Comparison of ENCODE assay signal across 8 cellular contexts in the genomic region with DNA sequence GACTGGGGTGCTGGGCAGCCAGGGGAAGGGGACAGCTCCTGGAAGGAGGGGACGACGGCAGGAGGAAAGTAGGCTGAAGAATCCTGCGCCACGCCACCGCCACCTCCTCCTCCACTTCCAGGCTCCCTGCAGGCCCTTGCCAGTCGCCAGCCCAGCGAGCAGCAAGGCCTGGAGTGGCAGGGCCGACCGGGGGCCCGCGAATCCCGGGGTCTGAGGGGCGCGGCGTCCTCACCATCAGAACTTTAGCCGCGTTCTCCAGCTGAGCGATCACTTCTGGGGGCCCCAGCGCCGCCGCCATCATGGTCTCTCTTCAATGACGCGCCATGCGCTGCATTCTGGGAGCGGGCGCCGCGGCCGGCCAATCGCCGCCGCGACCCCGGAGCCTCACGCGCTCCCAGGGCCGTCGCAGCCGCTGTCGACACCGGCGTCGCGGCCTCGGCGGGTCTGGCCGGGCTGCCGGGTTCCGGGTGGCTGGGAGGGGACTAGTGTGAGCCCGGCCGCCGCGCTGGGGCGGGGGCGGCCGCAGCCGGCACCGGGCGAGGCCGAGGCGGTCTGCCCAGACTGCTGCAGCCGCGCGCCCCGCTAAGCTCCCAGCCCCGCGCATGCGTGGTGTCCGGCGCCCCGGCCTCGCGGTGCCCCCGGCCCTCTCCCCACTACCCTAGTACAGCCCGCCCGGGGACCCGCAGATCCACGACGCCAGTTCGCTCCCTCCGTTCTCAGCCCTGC. TPM values are rescaled to one million over a fixed set of nuclear protein-coding genes. Genes with fewer than 3 reads are reported as not detected.
DNase-seq lines count a peak whose midpoint lies in the region; ATAC-seq, FAIRE-seq and TF ChIP-seq lines count a peak whose summit lies in the region.

TSS of gene XPO4 (minus strand) at position 309 of the 726 bp plus-strand sequence. CDS start at position 301, 8 bp downstream.

- TF ChIP-seq CTCF in fibroblast of lung (conservative IDR thresholded peaks at IDR 0.05 in 1 of 2, IDR thresholded peaks at IDR 0.05 in 1 of 2; ENCODE audit: low read depth in 1 of 2, low read length in 2 of 2) (no peak), natural killer cell (IDR thresholded peaks at IDR 0.05) (no peak)

- H3K4me2 ChIP-seq in fibroblast of lung (ENCODE audit: extremely low read depth, insufficient read depth, low read length) = peak within 1 kb of the TSS; percentile 99

- H3K4me3 Mint-ChIP-seq in activated T-helper 1 cell treated with anti-CD3 and anti-CD28 coated beads, Interleukin-12 subunit alpha, Interleukin-12 subunit beta, Interleukin-2, Interleukin-4 antibody, amounts not matched to agents 30 ng/mL and 10 ng/mL and 1 ng/mL, durations not matched to agents 14 hours and 24 hours and 36 hours = peak within 1 kb of the TSS; percentile 99
- H3K4me3 Mint-ChIP-seq in natural killer cell = peak within 1 kb of the TSS; percentile 92

- peak; percentile 91 for ATAC-seq in GM21381 (IDR thresholded peaks at IDR 0.05; ENCODE audit: unreplicated experiment)
- ATAC-seq in natural killer cell = peak; percentile 94

- H3K27ac ChIP-seq in HUES48 (ENCODE audit: low read depth, low read length) (peak within 1 kb of the TSS; percentile 95), fibroblast of lung (ENCODE audit: insufficient read depth, low read length) (peak within 1 kb of the TSS; percentile 95)

- H2AFZ ChIP-seq in fibroblast of lung (ENCODE audit: low read length) = peak within 1 kb of the TSS; percentile 92

- H3K4me1 Mint-ChIP-seq in activated T-helper 1 cell treated with anti-CD3 and anti-CD28 coated beads, Interleukin-12 subunit alpha, Interleukin-12 subunit beta, Interleukin-2, Interleukin-4 antibody, amounts not matched to agents 30 ng/mL and 10 ng/mL and 1 ng/mL, durations not matched to agents 14 hours and 24 hours and 36 hours (ENCODE audit: low read depth) = peaks cover 32% of the 10 kb centered on the region
- H3K4me1 Mint-ChIP-seq in natural killer cell = peaks cover 18 to 22% of the 10 kb centered on the region in 2 donors

- peak within 1 kb of the TSS; percentile 94 for H3K4me3 ChIP-seq in HUES48 (ENCODE audit: low read depth, low read length)
- peak within 1 kb of the TSS; percentile 94 to 98 (median 97) for H3K4me3 ChIP-seq in fibroblast of lung (replicated peaks in 1 of 4; ENCODE audit: control extremely low read depth in 1 of 4, insufficient read depth in 1 of 4, low read depth in 3 of 4, low read length in 4 of 4)

- no peak for FAIRE-seq in RCC 7860 (lab: Jason Lieb, UNC)

- H3K27ac Mint-ChIP-seq in activated T-helper 1 cell treated with anti-CD3 and anti-CD28 coated beads, Interleukin-12 subunit alpha, Interleukin-12 subunit beta, Interleukin-2, Interleukin-4 antibody, amounts not matched to agents 30 ng/mL and 10 ng/mL and 1 ng/mL, durations not matched to agents 14 hours and 24 hours and 36 hours = peak within 1 kb of the TSS; percentile 94
- peak within 1 kb of the TSS; percentile 84 to 97 for H3K27ac Mint-ChIP-seq in natural killer cell

- H3K27me3 Mint-ChIP-seq in activated T-helper 1 cell treated with anti-CD3 and anti-CD28 coated beads, Interleukin-12 subunit alpha, Interleukin-12 subunit beta, Interleukin-2, Interleukin-4 antibody, amounts not matched to agents 30 ng/mL and 10 ng/mL and 1 ng/mL, durations not matched to agents 14 hours and 24 hours and 36 hours (ENCODE audit: insufficient read depth) = peaks cover 6% of the 10 kb centered on the region
- H3K27me3 Mint-ChIP-seq in natural killer cell (ENCODE audit: low read depth in 2 of 2) = peaks cover 0 to 3% of the 10 kb centered on the region in 2 donors

- H3K4me1 ChIP-seq in HUES48 (ENCODE audit: control insufficient read depth, insufficient read depth, low read length) (peaks cover 8% of the 10 kb centered on the region; the same call in 1 of the 2 replicates), fibroblast of lung (ENCODE audit: control insufficient read depth, extremely low read depth, insufficient read depth, low read length) (peaks cover 2% of the 10 kb centered on the region)

- peak within 1 kb of the TSS; percentile 94 for H3K9ac ChIP-seq in HUES48 (ENCODE audit: low read depth, low read length)
- H3K9ac ChIP-seq in fibroblast of lung (ENCODE audit: insufficient read depth, low read length) = peak within 1 kb of the TSS; percentile 96

- DNase-seq in DMS114 treated with DMSO at 0.1 percent for 48 hours (lab: John Stamatoyannopoulos, UW; ENCODE audit: unreplicated experiment) (peak; percentile 22), RCC 7860 (ENCODE audit: low spot score) (peak; percentile 38), fibroblast of lung (ENCODE audit: low read depth in 2 of 2) (peak; percentile 74 to 75), natural killer cell (peak; percentile 78)
- peak; percentile 80 for DNase-seq in activated T-helper 1 cell treated with anti-CD3 and anti-CD28 coated beads, Interleukin-12 subunit alpha, Interleukin-12 subunit beta, Interleukin-2, Interleukin-4 antibody, amounts not matched to agents 30 ng/mL and 10 ng/mL and 1 ng/mL, durations not matched to agents 14 hours and 24 hours and 36 hours (ENCODE audit: low spot score)
- peak; percentile 71 for DNase-seq in stimulated activated naive CD4-positive, alpha-beta T cell treated with Interleukin-2 at 50 U/mL for 16 hours (lab: John Stamatoyannopoulos, UW)

- H3K27me3 ChIP-seq in HUES48 (ENCODE audit: control insufficient read depth, insufficient read depth, low read length) = no peaks in the 10 kb centered on the region
- H3K27me3 ChIP-seq in fibroblast of lung (ENCODE audit: control insufficient read depth, insufficient read depth, low read length) = no peaks in the 10 kb centered on the region

- peaks cover 20% of the 10 kb centered on the region for H3K36me3 Mint-ChIP-seq in activated T-helper 1 cell treated with anti-CD3 and anti-CD28 coated beads, Interleukin-12 subunit alpha, Interleukin-12 subunit beta, Interleukin-2, Interleukin-4 antibody, amounts not matched to agents 30 ng/mL and 10 ng/mL and 1 ng/mL, durations not matched to agents 14 hours and 24 hours and 36 hours (ENCODE audit: low read depth)
- H3K36me3 Mint-ChIP-seq in natural killer cell = no peaks in the 10 kb centered on the region

- H3K9me3 Mint-ChIP-seq in activated T-helper 1 cell treated with anti-CD3 and anti-CD28 coated beads, Interleukin-12 subunit alpha, Interleukin-12 subunit beta, Interleukin-2, Interleukin-4 antibody, amounts not matched to agents 30 ng/mL and 10 ng/mL and 1 ng/mL, durations not matched to agents 14 hours and 24 hours and 36 hours = no peaks in the 10 kb centered on the region
- no peaks in the 10 kb centered on the region for H3K9me3 Mint-ChIP-seq in natural killer cell

- no peaks in the 10 kb centered on the region for H4K20me1 ChIP-seq in fibroblast of lung (ENCODE audit: control insufficient read depth, extremely low read depth, insufficient read depth, low read length)

- H3K36me3 ChIP-seq in HUES48 (ENCODE audit: control insufficient read depth, insufficient read depth, low read length) (peaks cover 19% of the 10 kb centered on the region), fibroblast of lung (ENCODE audit: control insufficient read depth, insufficient read depth, low read length) (no peaks in the 10 kb centered on the region)

- no peaks in the 10 kb centered on the region for H3K9me3 ChIP-seq in HUES48 (ENCODE audit: control insufficient read depth, insufficient read depth, low read length)
- H3K9me3 ChIP-seq in fibroblast of lung (ENCODE audit: control insufficient read depth, insufficient read depth, low read depth, low read length) = no peaks in the 10 kb centered on the region

- intact Hi-C loops in activated T-helper 1 cell treated with anti-CD3 and anti-CD28 coated beads, Interleukin-12 subunit alpha, Interleukin-12 subunit beta, Interleukin-2, Interleukin-4 antibody, amounts not matched to agents 30 ng/mL and 10 ng/mL and 1 ng/mL, durations not matched to agents 14 hours and 24 hours and 36 hours (cut with micrococcal nuclease) = loop anchor here (1.0 to 10.0 kb wide), 7 partner anchors 129 to 1038 kb away; partner anchors contain the start of genes CRYL1, EEF1AKMT1, IFT88 and MRPL57
- intact Hi-C loops in natural killer cell (cut with micrococcal nuclease) = no loop called here

- peaks cover 45% of the 10 kb centered on the region for H3K79me2 ChIP-seq in fibroblast of lung (ENCODE audit: control insufficient read depth, insufficient read depth, low read length)

RNA-seq across cellular contexts. Expression of gene XPO4, which starts in this region (rescaled TPM):
- 33.5 and 34.1 TPM in 2 replicates for total RNA-seq in activated T-helper 1 cell treated with anti-CD3 and anti-CD28 coated beads, Interleukin-12 subunit alpha, Interleukin-12 subunit beta, Interleukin-2, Interleukin-4 antibody, amounts not matched to agents 30 ng/mL and 10 ng/mL and 1 ng/mL, durations not matched to agents 14 hours and 24 hours and 36 hours
- 14.9 and 17.2 TPM in 2 replicates for total RNA-seq in fibroblast of lung
- 10.5 and 12.5 TPM in 2 replicates for polyA plus RNA-seq in fibroblast of lung
- 5.5 and 6.5 TPM in 2 replicates for polyA plus RNA-seq in fibroblast of lung (2012)
- polyA minus RNA-seq in fibroblast of lung (ENCODE audit: low replicate concordance) = 2.7 and 3.9 TPM in 2 replicates
- total RNA-seq in natural killer cell = 10 to 100 TPM; 11.7 to 19.8 (median 19.7) TPM

Comparison
In these comparisons a context has a peak if more than half of its experiments do, and no peak if none do; other contexts are left out.
1. Peak in every context shown above with its lines: DNase-seq, ATAC-seq, H3K4me3 ChIP-seq and H3K27ac ChIP-seq.
2. DNase-seq: peak in every context shown above with its lines; median percentile 80 in activated T-helper 1 cell treated with anti-CD3 and anti-CD28 coated beads, Interleukin-12 subunit alpha, Interleukin-12 subunit beta, Interleukin-2, Interleukin-4 antibody, amounts not matched to agents 30 ng/mL and 10 ng/mL and 1 ng/mL, durations not matched to agents 14 hours and 24 hours and 36 hours; 78 in natural killer cell; 74 in fibroblast of lung; 71 in stimulated activated naive CD4-positive, alpha-beta T cell treated with Interleukin-2 at 50 U/mL for 16 hours; 38 in RCC 7860; 22 in DMS114 treated with DMSO at 0.1 percent for 48 hours.